Comparison of ENCODE assay signal across 22 cellular contexts in the genomic region with DNA sequence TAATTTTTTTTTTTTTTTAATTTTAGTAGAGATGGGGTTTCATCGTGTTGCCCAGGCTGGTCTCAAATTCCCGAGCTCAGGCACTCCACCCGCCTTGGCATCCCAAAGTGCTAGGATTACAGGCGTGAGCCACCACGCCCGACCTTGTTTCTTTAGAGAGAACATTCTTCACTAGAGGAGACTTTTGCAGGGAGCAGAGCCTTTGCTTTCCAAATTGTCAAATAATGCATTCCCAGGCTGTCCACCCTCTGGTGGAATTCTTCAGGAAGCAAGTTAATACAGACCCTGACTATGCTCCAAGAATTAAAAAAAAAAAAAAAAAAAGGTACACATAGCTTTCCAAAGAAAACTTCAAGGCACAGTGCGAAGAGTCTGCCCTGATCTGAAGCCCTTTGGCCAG.
"Had no signal": no experiment of that assay in that cellular context is flagged by ENCODE, and none has a peak within 500 bp of the region (broad histone marks: within the 10 kb centered on the region; RNA-seq: fewer than 3 reads in every experiment).

No MANE protein-coding gene starts in this region.

- H3K4me3 Mint-ChIP-seq: activated CD4-positive, alpha-beta memory T cell treated with anti-CD3 and anti-CD28 coated beads, Interleukin-2, amount 10 ng/mL, durations not matched to agents 7 days and 5 days; activated CD8-positive, alpha-beta memory T cell treated with anti-CD3 and anti-CD28 coated beads, Interleukin-2, amount 10 ng/mL, durations not matched to agents 7 days and 5 days; activated naive CD4-positive, alpha-beta T cell treated with anti-CD3 and anti-CD28 coated beads for 36 hours; activated naive CD8-positive, alpha-beta T cell treated with anti-CD3 and anti-CD28 coated beads, Interleukin-2, amount 50 U/mL, for 24 hours; endodermal cell; stimulated activated naive CD8-positive, alpha-beta T cell treated with anti-CD3 and anti-CD28 coated beads, Interleukin-15, amount 100 ng/mL, for 72 hours; type B pancreatic cell had no signal

- H3K36me3 ChIP-seq: suprapubic skin had no signal

- H3K27ac Mint-ChIP-seq: activated CD4-positive, alpha-beta memory T cell treated with anti-CD3 and anti-CD28 coated beads, Interleukin-2, amount 10 ng/mL, durations not matched to agents 7 days and 5 days; activated CD8-positive, alpha-beta memory T cell treated with anti-CD3 and anti-CD28 coated beads, Interleukin-2, amount 10 ng/mL, durations not matched to agents 7 days and 5 days; activated naive CD4-positive, alpha-beta T cell treated with anti-CD3 and anti-CD28 coated beads for 36 hours; activated naive CD8-positive, alpha-beta T cell treated with anti-CD3 and anti-CD28 coated beads, Interleukin-2, amount 50 U/mL, for 24 hours; activated T-helper 2 cell treated with anti-CD3 and anti-CD28 coated beads, Interferon-gamma antibody, Interleukin-2, Interleukin-4, amounts not matched to agents 10 μg/mL and 5 μg/mL and 100 μg/mL, durations not matched to agents 14 hours and 24 hours and 36 hours; endodermal cell; progenitor cell of endocrine pancreas; stimulated activated naive CD8-positive, alpha-beta T cell treated with anti-CD3 and anti-CD28 coated beads, Interleukin-15, amount 100 ng/mL, for 72 hours; type B pancreatic cell had no signal

- H3K4me3 ChIP-seq: suprapubic skin had no signal

- H3K36me3 Mint-ChIP-seq: activated CD8-positive, alpha-beta memory T cell treated with anti-CD3 and anti-CD28 coated beads, Interleukin-2, amount 10 ng/mL, durations not matched to agents 7 days and 5 days; type B pancreatic cell had no signal

- H3K9me3 ChIP-seq: suprapubic skin had no signal

- H3K27ac ChIP-seq: epithelial cell of prostate had no signal

- DNase-seq: activated CD4-positive, alpha-beta memory T cell treated with anti-CD3 and anti-CD28 coated beads, Interleukin-2, amount 10 ng/mL, durations not matched to agents 7 days and 5 days; activated CD4-positive, alpha-beta T cell treated with anti-CD3 and anti-CD28 coated beads for 48 hours; activated CD4-positive, CD25-positive, alpha-beta regulatory T cell; activated CD8-positive, alpha-beta memory T cell treated with anti-CD3 and anti-CD28 coated beads, Interleukin-2, amount 10 ng/mL, durations not matched to agents 7 days and 5 days; activated naive CD4-positive, alpha-beta T cell treated with anti-CD3 and anti-CD28 coated beads for 36 hours; activated naive CD8-positive, alpha-beta T cell treated with anti-CD3 and anti-CD28 coated beads, Interleukin-2, amount 50 U/mL, for 24 hours; activated T-cell treated with anti-CD3 and anti-CD28 coated beads, Interleukin-2, amount 50 U/mL, for 1 hour; endodermal cell; hypothalamus; mammary epithelial cell; occipital lobe; small intestine; stimulated activated CD4-positive, alpha-beta T cell treated with anti-CD3 and anti-CD28 coated beads, Interleukin-15, amount 100 ng/mL, for 24 hours; stimulated activated CD4-positive, alpha-beta T cell treated with anti-CD3 and anti-CD28 coated beads, Interleukin-2, amount 100 ng/mL, for 48 hours; stimulated activated naive CD8-positive, alpha-beta T cell treated with anti-CD3 and anti-CD28 coated beads, Interleukin-15, amount 100 ng/mL, for 72 hours; T1000 had no signal

- ATAC-seq: activated CD8-positive, alpha-beta memory T cell treated with anti-CD3 and anti-CD28 coated beads, Interleukin-2, amount 10 ng/mL, durations not matched to agents 7 days and 5 days; activated naive CD8-positive, alpha-beta T cell treated with anti-CD3 and anti-CD28 coated beads, Interleukin-2, amount 50 U/mL, for 24 hours; left lobe of liver; stimulated activated naive CD8-positive, alpha-beta T cell treated with anti-CD3 and anti-CD28 coated beads, Interleukin-15, amount 100 ng/mL, for 72 hours had no signal

- H3K4me1 Mint-ChIP-seq: activated CD4-positive, alpha-beta memory T cell treated with anti-CD3 and anti-CD28 coated beads, Interleukin-2, amount 10 ng/mL, durations not matched to agents 7 days and 5 days; activated CD8-positive, alpha-beta memory T cell treated with anti-CD3 and anti-CD28 coated beads, Interleukin-2, amount 10 ng/mL, durations not matched to agents 7 days and 5 days; activated naive CD8-positive, alpha-beta T cell treated with anti-CD3 and anti-CD28 coated beads, Interleukin-2, amount 50 U/mL, for 24 hours; stimulated activated naive CD8-positive, alpha-beta T cell treated with anti-CD3 and anti-CD28 coated beads, Interleukin-15, amount 100 ng/mL, for 72 hours had no signal

- H3K27me3 ChIP-seq: suprapubic skin had no signal

- H3K9me3 Mint-ChIP-seq: activated CD4-positive, alpha-beta memory T cell treated with anti-CD3 and anti-CD28 coated beads, Interleukin-2, amount 10 ng/mL, durations not matched to agents 7 days and 5 days; activated naive CD4-positive, alpha-beta T cell treated with anti-CD3 and anti-CD28 coated beads for 36 hours; activated naive CD8-positive, alpha-beta T cell treated with anti-CD3 and anti-CD28 coated beads, Interleukin-2, amount 50 U/mL, for 24 hours; activated T-helper 2 cell treated with anti-CD3 and anti-CD28 coated beads, Interferon-gamma antibody, Interleukin-2, Interleukin-4, amounts not matched to agents 10 μg/mL and 5 μg/mL and 100 μg/mL, durations not matched to agents 14 hours and 24 hours and 36 hours; endodermal cell; stimulated activated naive CD8-positive, alpha-beta T cell treated with anti-CD3 and anti-CD28 coated beads, Interleukin-15, amount 100 ng/mL, for 72 hours; type B pancreatic cell had no signal
